ENCODE assay signal across 15 cellular contexts in the genomic region with DNA sequence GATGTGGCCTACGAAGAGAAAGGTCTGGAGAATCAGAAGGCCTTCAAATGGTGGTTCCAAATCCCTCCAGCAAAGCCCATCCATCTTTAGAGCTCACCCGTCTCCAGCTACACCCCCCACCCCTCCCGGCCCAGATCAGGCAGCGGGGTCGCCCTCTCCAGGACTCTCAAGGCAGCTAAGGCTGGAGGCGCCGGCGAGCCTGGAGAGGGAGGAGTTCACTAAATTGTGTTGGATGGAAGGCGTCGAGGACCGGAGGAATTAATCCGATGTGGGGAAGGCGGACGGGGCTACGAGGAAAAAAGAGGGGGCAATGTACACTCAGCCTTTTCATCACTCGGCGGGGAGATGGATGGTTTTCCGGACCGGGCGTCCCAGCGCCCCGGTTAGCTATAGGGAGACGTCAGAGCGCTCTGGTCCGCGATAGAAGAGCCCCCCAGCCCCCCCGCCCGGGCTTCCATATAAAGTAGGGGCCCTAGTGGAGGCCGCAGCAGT. TPM values are rescaled to one million over a fixed set of nuclear protein-coding genes. Genes with fewer than 3 reads are reported as not detected.
DNase-seq lines count a peak whose midpoint lies in the region; ATAC-seq and TF ChIP-seq lines count a peak whose summit lies in the region.
"Had no signal": no experiment of that assay in that cellular context is flagged by ENCODE, and none has a peak within 500 bp of the region (broad histone marks: within the 10 kb centered on the region; RNA-seq: fewer than 3 reads in every experiment).

A gene (plus strand): TSS at position 487 of the 492 bp plus-strand sequence. CDS start 108 bp downstream, outside the sequence.

- peak within 1 kb of the TSS; percentile 60 for H3K4me3 Mint-ChIP-seq in memory B cell
- H3K4me3 Mint-ChIP-seq in CD8-positive, alpha-beta memory T cell = no peak within 1 kb of the TSS
- H3K4me3 Mint-ChIP-seq: activated CD8-positive, alpha-beta memory T cell treated with anti-CD3 and anti-CD28 coated beads, Interleukin-2, amount 10 ng/mL, durations not matched to agents 7 days and 5 days had no signal

- 0 out of 2 replicates have a peak, but pooled peaks have one; percentile 8 for TF ChIP-seq CTCF in A673 (conservative IDR thresholded peaks at IDR 0.05; ENCODE audit: low read depth, low read length)
- TF ChIP-seq CTCF in HEK293 (tag by site-specific recombination; IDR thresholded peaks at IDR 0.05) = no peak
- 0 out of 2 replicates have a peak, but pooled peaks have one; percentile 11 for TF ChIP-seq CTCF in WERI-Rb-1 (IDR thresholded peaks at IDR 0.05; ENCODE audit: low read depth, low read length)

- H3K27me3 Mint-ChIP-seq in memory B cell = peaks cover 37% of the 10 kb centered on the region
- H3K27me3 Mint-ChIP-seq in CD8-positive, alpha-beta memory T cell = peaks cover 33 to 79% of the 10 kb centered on the region in 2 donors

- no peaks in the 10 kb centered on the region for H3K9me3 ChIP-seq in A673 (ENCODE audit: low read depth, low read length, poor library complexity, severe bottlenecking)
- H3K9me3 ChIP-seq in HEK293 (ENCODE audit: control insufficient read depth, insufficient read depth, low read depth, low read length) = no peaks in the 10 kb centered on the region
- H3K9me3 ChIP-seq in WERI-Rb-1 (ENCODE audit: severe bottlenecking) = no peaks in the 10 kb centered on the region
- H3K9me3 ChIP-seq in CD8-positive, alpha-beta memory T cell (ENCODE audit: low read length) = no peaks in the 10 kb centered on the region
- H3K9me3 ChIP-seq: uterus had no signal

- peaks cover 28% of the 10 kb centered on the region for H3K4me1 ChIP-seq in A673 (ENCODE audit: insufficient read depth, low read length, poor library complexity, severe bottlenecking)
- peaks cover 2% of the 10 kb centered on the region; the same call in 1 of the 2 replicates for H3K4me1 ChIP-seq in HEK293 (ENCODE audit: control insufficient read depth, insufficient read depth, low read length)
- no peaks in the 10 kb centered on the region for H3K4me1 ChIP-seq in CD8-positive, alpha-beta memory T cell (ENCODE audit: insufficient read depth, low read length)
- H3K4me1 ChIP-seq: uterus had no signal

- H3K9me3 Mint-ChIP-seq in memory B cell = no peaks in the 10 kb centered on the region
- peaks cover 0 to 3% (median 0%) of the 10 kb centered on the region in 5 donors for H3K9me3 Mint-ChIP-seq in CD8-positive, alpha-beta memory T cell
- H3K9me3 Mint-ChIP-seq: IgD-negative memory B cell had no signal

- no peak within 1 kb of the TSS for H3K27ac Mint-ChIP-seq in memory B cell
- H3K27ac Mint-ChIP-seq in CD8-positive, alpha-beta memory T cell = peak within 1 kb of the TSS in 1 of 8 donors; percentile 45
- H3K27ac Mint-ChIP-seq: activated CD8-positive, alpha-beta memory T cell treated with anti-CD3 and anti-CD28 coated beads, Interleukin-2, amount 10 ng/mL, durations not matched to agents 7 days and 5 days; CD4-positive, alpha-beta memory T cell; IgD-negative memory B cell had no signal

- no peak for ATAC-seq in memory B cell (ENCODE audit: low read depth)
- ATAC-seq in HG02852 (IDR thresholded peaks at IDR 0.05; ENCODE audit: unreplicated experiment) = no peak
- no peak for ATAC-seq in GM21515 (IDR thresholded peaks at IDR 0.05; ENCODE audit: unreplicated experiment)
- ATAC-seq: activated CD8-positive, alpha-beta memory T cell treated with anti-CD3 and anti-CD28 coated beads, Interleukin-2, amount 10 ng/mL, durations not matched to agents 7 days and 5 days had no signal

- POLR2A ChIA-PET in A673 (lab: Charles Lee; ENCODE audit: low non-redundant PET) (interaction anchor here (0.6 to 1.1 kb wide), 5 partner anchors 9 to 183 kb away, joined by 3 to 14 read pairs (median 7); no protein-coding TSS in a partner anchor), HEK293 (lab: Yijun Ruan, JAX) (interaction anchor here (0.6 to 1.2 kb wide), 4 partner anchors 10 to 347 kb away, joined by 3 to 4 read pairs (median 3); a partner anchor contains a TSS)
- POLR2A ChIA-PET in CD8-positive, alpha-beta memory T cell (lab: Charles Lee) = no interaction called here

- H3K36me3 Mint-ChIP-seq in memory B cell = peaks cover 2% of the 10 kb centered on the region
- H3K36me3 Mint-ChIP-seq in CD8-positive, alpha-beta memory T cell = no peaks in the 10 kb centered on the region
- H3K36me3 Mint-ChIP-seq: activated CD8-positive, alpha-beta memory T cell treated with anti-CD3 and anti-CD28 coated beads, Interleukin-2, amount 10 ng/mL, durations not matched to agents 7 days and 5 days; CD4-positive, alpha-beta memory T cell had no signal

- DNase-seq in A673 (ENCODE audit: low spot score) = peak; percentile 66
- DNase-seq in WERI-Rb-1 = peak; percentile 76
- no peak for DNase-seq in memory B cell (ENCODE audit: low spot score in 2 of 2)
- no peak for DNase-seq in NCI-H1694 (lab: John Stamatoyannopoulos, UW)
- no peak for DNase-seq in CD8-positive, alpha-beta memory T cell
- DNase-seq: activated CD8-positive, alpha-beta memory T cell treated with anti-CD3 and anti-CD28 coated beads, Interleukin-2, amount 10 ng/mL, durations not matched to agents 7 days and 5 days; amygdala; CD4-positive, alpha-beta memory T cell; kidney glomerular epithelial cell; uterus had no signal

- CTCF ChIA-PET in A673 (lab: Charles Lee) = interaction anchor here (0.6 to 1.2 kb wide), 2 partner anchors 47 to 183 kb away, joined by 3 to 7 read pairs; no protein-coding TSS in a partner anchor
- CTCF ChIA-PET in HEK293 (lab: Yijun Ruan, JAX) = interaction anchor here (0.8 to 1.0 kb wide), 3 partner anchors 12 to 455 kb away, joined by 3 to 4 read pairs (median 4); no protein-coding TSS in a partner anchor
- CTCF ChIA-PET in CD8-positive, alpha-beta memory T cell (lab: Charles Lee) = no interaction called here

- H3K27ac ChIP-seq in A673 (ENCODE audit: low read depth, low read length, poor library complexity, severe bottlenecking) (peak within 1 kb of the TSS; percentile 90), HEK293 (ENCODE audit: extremely low read depth, low read depth, low read length) (no peak within 1 kb of the TSS), WERI-Rb-1 (no peak within 1 kb of the TSS)
- no peak within 1 kb of the TSS for H3K27ac ChIP-seq in CD8-positive, alpha-beta memory T cell (ENCODE audit: low read depth, low read length)
- H3K27ac ChIP-seq: uterus had no signal

- H3K27me3 ChIP-seq in A673 (replicated peaks; ENCODE audit: insufficient read depth, low read depth, low read length, poor library complexity) (no peaks in the 10 kb centered on the region), WERI-Rb-1 (ENCODE audit: insufficient read depth, low read depth, severe bottlenecking) (peaks cover 9% of the 10 kb centered on the region)
- peaks cover 12% of the 10 kb centered on the region for H3K27me3 ChIP-seq in CD8-positive, alpha-beta memory T cell (ENCODE audit: insufficient read depth, low read length, poor library complexity, severe bottlenecking)

- H3K4me3 ChIP-seq in A673 (ENCODE audit: low read depth, low read length, poor library complexity, severe bottlenecking) (peak within 1 kb of the TSS; percentile 86), HEK293 (ENCODE audit: low read depth, low read length) (peak within 1 kb of the TSS; percentile 16), WERI-Rb-1 (ENCODE audit: low read depth, low read length) (peak within 1 kb of the TSS; percentile 50)
- H3K4me3 ChIP-seq in CD8-positive, alpha-beta memory T cell (ENCODE audit: low read length) = no peak within 1 kb of the TSS
- H3K4me3 ChIP-seq: uterus had no signal

- BruUV-seq in A673 (replicated peaks; lab: Mats Ljungman, UMichigan) = no TSS peak

- intact Hi-C loops in A673 (cut with micrococcal nuclease; ENCODE audit: unreplicated experiment) = loop anchor here (5.0 to 10.0 kb wide), 4 partner anchors 77 to 435 kb away; no protein-coding TSS in a partner anchor

- H3K36me3 ChIP-seq in A673 (ENCODE audit: insufficient read depth, low read length, poor library complexity, severe bottlenecking) (peaks cover 4% of the 10 kb centered on the region), HEK293 (ENCODE audit: control insufficient read depth in 2 of 2, insufficient read depth in 1 of 2, low read length in 2 of 2) (no peaks in the 10 kb centered on the region), WERI-Rb-1 (no peaks in the 10 kb centered on the region)
- H3K36me3 ChIP-seq in CD8-positive, alpha-beta memory T cell (ENCODE audit: insufficient read depth, low read length) = no peaks in the 10 kb centered on the region
- H3K36me3 ChIP-seq: uterus had no signal

- peaks cover 16% of the 10 kb centered on the region for H3K4me1 Mint-ChIP-seq in memory B cell
- peaks cover 0 to 12% (median 4%) of the 10 kb centered on the region in 3 donors for H3K4me1 Mint-ChIP-seq in CD8-positive, alpha-beta memory T cell

TF ChIP-seq in HEK293, 187 proteins besides CTCF, POLR2A, EP300 and RAD21 (continues in another document):
- TF ChIP-seq ZFP41 (tag by site-specific recombination; IDR thresholded peaks at IDR 0.05; ENCODE audit: borderline replicate concordance) = no peak
- TF ChIP-seq, protein P1, sequence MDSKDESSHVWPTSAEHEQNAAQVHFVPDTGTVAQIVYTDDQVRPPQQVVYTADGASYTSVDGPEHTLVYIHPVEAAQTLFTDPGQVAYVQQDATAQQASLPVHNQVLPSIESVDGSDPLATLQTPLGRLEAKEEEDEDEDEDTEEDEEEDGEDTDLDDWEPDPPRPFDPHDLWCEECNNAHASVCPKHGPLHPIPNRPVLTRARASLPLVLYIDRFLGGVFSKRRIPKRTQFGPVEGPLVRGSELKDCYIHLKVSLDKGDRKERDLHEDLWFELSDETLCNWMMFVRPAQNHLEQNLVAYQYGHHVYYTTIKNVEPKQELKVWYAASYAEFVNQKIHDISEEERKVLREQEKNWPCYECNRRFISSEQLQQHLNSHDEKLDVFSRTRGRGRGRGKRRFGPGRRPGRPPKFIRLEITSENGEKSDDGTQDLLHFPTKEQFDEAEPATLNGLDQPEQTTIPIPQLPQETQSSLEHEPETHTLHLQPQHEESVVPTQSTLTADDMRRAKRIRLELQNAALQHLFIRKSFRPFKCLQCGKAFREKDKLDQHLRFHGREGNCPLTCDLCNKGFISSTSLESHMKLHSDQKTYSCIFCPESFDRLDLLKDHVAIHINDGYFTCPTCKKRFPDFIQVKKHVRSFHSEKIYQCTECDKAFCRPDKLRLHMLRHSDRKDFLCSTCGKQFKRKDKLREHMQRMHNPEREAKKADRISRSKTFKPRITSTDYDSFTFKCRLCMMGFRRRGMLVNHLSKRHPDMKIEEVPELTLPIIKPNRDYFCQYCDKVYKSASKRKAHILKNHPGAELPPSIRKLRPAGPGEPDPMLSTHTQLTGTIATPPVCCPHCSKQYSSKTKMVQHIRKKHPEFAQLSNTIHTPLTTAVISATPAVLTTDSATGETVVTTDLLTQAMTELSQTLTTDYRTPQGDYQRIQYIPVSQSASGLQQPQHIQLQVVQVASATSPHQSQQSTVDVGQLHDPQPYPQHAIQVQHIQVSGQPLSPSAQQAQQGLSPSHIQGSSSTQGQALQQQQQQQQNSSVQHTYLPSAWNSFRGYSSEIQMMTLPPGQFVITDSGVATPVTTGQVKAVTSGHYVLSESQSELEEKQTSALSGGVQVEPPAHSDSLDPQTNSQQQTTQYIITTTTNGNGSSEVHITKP (tag by site-specific recombination; IDR thresholded peaks at IDR 0.05) = peak; percentile 33; the same call in 1 of the 2 replicates
- TF ChIP-seq ZNF624 (tag by site-specific recombination; IDR thresholded peaks at IDR 0.05) = no peak

RNA-seq across cellular contexts. Expression of the gene that starts here (rescaled TPM):
- total RNA-seq in A673 (2021) = 286 and 346 TPM in 2 replicates
- not detected for total RNA-seq in CD8-positive, alpha-beta memory T cell
- polyA plus RNA-seq in CD8-positive, alpha-beta memory T cell = not detected
- total RNA-seq: activated CD8-positive, alpha-beta memory T cell treated with anti-CD3 and anti-CD28 coated beads, Interleukin-2, amount 10 ng/mL, durations not matched to agents 7 days and 5 days; CD4-positive, alpha-beta memory T cell; pulmonary artery endothelial cell; uterus had no signal
- polyA plus RNA-seq: CD4-positive, alpha-beta memory T cell; IgD-negative memory B cell had no signal

Comparison
In these comparisons a context has a peak if more than half of its experiments do, and no peak if none do; other contexts are left out.
1. RNA of the gene that starts here (total RNA-seq): 286 to 346 TPM in A673; not detected in CD8-positive, alpha-beta memory T cell; every median in the first group is over 100 times any median in the second.
2. DNase-seq: peak in A673 (single experiment) and WERI-Rb-1 (single experiment); none in memory B cell (0 of 2), NCI-H1694 (single experiment) and CD8-positive, alpha-beta memory T cell (0 of 5).